18 cellular contexts compared by ENCODE assay signal in the genomic region with DNA sequence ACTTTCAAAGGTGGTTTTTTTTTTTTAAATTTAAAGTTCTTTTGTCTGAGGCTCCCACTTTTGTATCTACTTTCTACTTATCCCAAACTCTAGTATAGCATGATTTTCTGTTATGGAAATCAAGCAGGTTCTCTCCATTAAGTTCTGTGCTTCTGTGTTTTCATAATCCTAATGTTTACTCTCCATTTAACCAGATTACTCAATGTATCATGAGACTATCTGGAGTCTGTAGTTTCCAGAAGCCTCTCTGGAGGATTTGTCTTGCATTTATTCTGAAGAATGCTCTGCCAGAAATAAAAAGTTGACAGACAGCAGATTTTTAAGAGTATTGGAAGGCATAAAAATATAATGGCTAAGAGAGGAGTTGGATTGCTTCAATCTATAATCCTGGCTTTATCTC. TPM values are rescaled to one million over a fixed set of nuclear protein-coding genes. Genes with fewer than 3 reads are reported as not detected.
"Had no signal": no experiment of that assay in that cellular context is flagged by ENCODE, and none has a peak within 500 bp of the region (broad histone marks: within the 10 kb centered on the region; RNA-seq: fewer than 3 reads in every experiment).

No MANE protein-coding gene starts in this region.

- H3K27me3 ChIP-seq: brain microvascular endothelial cell, stomach, upper lobe of right lung had no signal

- H3K4me3 ChIP-seq: coronary artery, prostate gland, stomach, thoracic aorta, upper lobe of right lung had no signal

- DNase-seq: activated B cell treated with CpG ODN at 0.5 μM for 24 hours; activated CD4-positive, alpha-beta memory T cell treated with anti-CD3 and anti-CD28 coated beads for 36 hours; activated CD4-positive, alpha-beta T cell treated with anti-CD3 and anti-CD28 coated beads for 4 hours; activated naive CD8-positive, alpha-beta T cell treated with anti-CD3 and anti-CD28 coated beads, Interleukin-2, amount 10 ng/mL, durations not matched to agents 7 days and 5 days; activated T-cell treated with anti-CD3 and anti-CD28 coated beads for 4 hours; anterior cingulate cortex; brain microvascular endothelial cell; erythroblast; right cardiac atrium; stimulated activated CD4-positive, alpha-beta T cell treated with anti-CD3 and anti-CD28 coated beads, Interleukin-4, amount 100 ng/mL, for 24 hours; stomach; T-helper 1 cell; T-helper 9 cell; upper lobe of right lung had no signal

- H3K9me3 ChIP-seq: prostate gland, stomach, thoracic aorta, upper lobe of right lung had no signal

- H3K4me1 ChIP-seq: prostate gland, stomach, upper lobe of right lung had no signal

- ATAC-seq: stimulated activated effector memory CD8-positive, alpha-beta T cell treated with anti-CD3 and anti-CD28 coated beads, Interleukin-12 subunit alpha, Interleukin-12 subunit beta, amount 100 ng/mL, for 72 hours; upper lobe of right lung had no signal

- H3K36me3 ChIP-seq: brain microvascular endothelial cell, prostate gland, stomach, thoracic aorta, upper lobe of right lung had no signal

- H3K27ac ChIP-seq: brain microvascular endothelial cell, coronary artery, prostate gland, stomach, thoracic aorta, upper lobe of right lung had no signal

RNA-seq across cellular contexts. Expression of gene PLS3, which starts 39.3 kb away (rescaled TPM):
- total RNA-seq: activated B cell treated with CpG ODN at 0.5 μM for 24 hours had no signal
